Comparison of ENCODE assay signal across 28 cellular contexts in genomic region chrX:16205840-16206239, GRCh38. TPM values are rescaled to one million over a fixed set of nuclear protein-coding genes. Genes with fewer than 3 reads are reported as not detected.
"Had no signal": no experiment of that assay in that cellular context is flagged by ENCODE, and none has a peak within 500 bp of the region (broad histone marks: within the 10 kb centered on the region; RNA-seq: fewer than 3 reads in every experiment).

No MANE protein-coding gene starts in this region.

- H3K27me3 Mint-ChIP-seq: T-helper 17 cell had no signal

- ATAC-seq: activated naive CD4-positive, alpha-beta T cell treated with anti-CD3 and anti-CD28 coated beads, Interleukin-2, amount 50 U/mL, for 72 hours; activated naive CD8-positive, alpha-beta T cell treated with anti-CD3 and anti-CD28 coated beads, Interleukin-2, amount 50 U/mL, for 24 hours; activated T-cell treated with anti-CD3 and anti-CD28 coated beads, Interleukin-2, amount 50 U/mL, for 4 hours; T-helper 17 cell; WTC11 had no signal

- H3K4me1 Mint-ChIP-seq: activated naive CD8-positive, alpha-beta T cell treated with anti-CD3 and anti-CD28 coated beads, Interleukin-2, amount 50 U/mL, for 24 hours; T-helper 17 cell had no signal

- H3K4me3 Mint-ChIP-seq: activated naive CD8-positive, alpha-beta T cell treated with anti-CD3 and anti-CD28 coated beads, Interleukin-2, amount 50 U/mL, for 24 hours; activated T-cell treated with anti-CD3 and anti-CD28 coated beads, Interleukin-2, amount 50 U/mL, for 4 hours; T-helper 17 cell; WTC11 had no signal

- H3K36me3 Mint-ChIP-seq: activated naive CD4-positive, alpha-beta T cell treated with anti-CD3 and anti-CD28 coated beads, Interleukin-2, amount 50 U/mL, for 72 hours had no signal

- H3K27ac Mint-ChIP-seq: activated naive CD4-positive, alpha-beta T cell treated with anti-CD3 and anti-CD28 coated beads, Interleukin-2, amount 50 U/mL, for 72 hours; activated naive CD8-positive, alpha-beta T cell treated with anti-CD3 and anti-CD28 coated beads, Interleukin-2, amount 50 U/mL, for 24 hours; T-helper 17 cell; WTC11 had no signal

- DNase-seq: activated CD4-positive, alpha-beta T cell treated with anti-CD3 and anti-CD28 coated beads for 48 hours; activated CD4-positive, alpha-beta T cell treated with anti-CD3 and anti-CD28 coated beads, Interleukin-2, amount 50 U/mL, for 48 hours; activated CD4-positive, CD25-positive, alpha-beta regulatory T cell treated with anti-CD3 and anti-CD28 coated beads, Interleukin-2, amount 50 U/mL, for 72 hours; activated CD8-positive, alpha-beta memory T cell treated with anti-CD3 and anti-CD28 coated beads for 24 hours; activated effector memory CD4-positive, alpha-beta T cell treated with anti-CD3 and anti-CD28 coated beads, Interleukin-2, amount 50 U/mL, for 16 hours; activated naive CD4-positive, alpha-beta T cell treated with Interleukin-2 at 50 U/mL for 16 hours; activated naive CD8-positive, alpha-beta T cell treated with anti-CD3 and anti-CD28 coated beads, Interleukin-2, amount 50 U/mL, for 24 hours; activated T-cell treated with anti-CD3 and anti-CD28 coated beads, Interleukin-2, amount 50 U/mL, for 4 hours; amniotic stem cell; NCI-H1092 treated with DMSO at 0.1 percent for 48 hours; NCI-H1417 treated with DMSO at 0.1 percent for 48 hours; NCI-H1694; NCI-H2029; NCI-H2107; NCI-H2171 treated with DMSO at 0.1 percent for 48 hours; NCI-H226; NCI-H526; NCI-H82; SIG-M5; T-helper 17 cell; T-helper 9 cell had no signal

- H3K9me3 Mint-ChIP-seq: activated naive CD4-positive, alpha-beta T cell treated with anti-CD3 and anti-CD28 coated beads, Interleukin-2, amount 50 U/mL, for 72 hours; activated T-cell treated with anti-CD3 and anti-CD28 coated beads, Interleukin-2, amount 50 U/mL, for 4 hours had no signal

RNA-seq across cellular contexts. Expression of gene MAGEB17, which starts 38.6 kb away (rescaled TPM):
- total RNA-seq: activated naive CD4-positive, alpha-beta T cell treated with anti-CD3 and anti-CD28 coated beads, Interleukin-2, amount 50 U/mL, for 72 hours; activated T-cell treated with anti-CD3 and anti-CD28 coated beads, Interleukin-2, amount 50 U/mL, for 4 hours; astrocyte; MCF 10A; NCI-H460; OCI-LY7; RPMI7951; T-helper 17 cell had no signal
